ENCODE assay signal across 8 cellular contexts in genomic region chr13:26062853-26063444, GRCh38. TPM values are rescaled to one million over a fixed set of nuclear protein-coding genes. Genes with fewer than 3 reads are reported as not detected.
DNase-seq lines count a peak whose midpoint lies in the region; ATAC-seq and TF ChIP-seq lines count a peak whose summit lies in the region.

No MANE protein-coding gene starts in this region.

- DNase-seq in AG10803 (ENCODE audit: low read depth) (peak; percentile 55), NCI-H345 treated with DMSO at 0.1 percent for 48 hours (lab: John Stamatoyannopoulos, UW; ENCODE audit: unreplicated experiment) (peak; percentile 6), foreskin fibroblast (peak in 1 of 2 donors; percentile 59), pons (ENCODE audit: low spot score) (peak; percentile 95), cortex of kidney (lab: John Stamatoyannopoulos, UW) (no peak)
- peak; percentile 59 for DNase-seq in activated CD8-positive, alpha-beta T cell treated with anti-CD3 and anti-CD28 coated beads, Interleukin-2, amount 10 ng/mL, durations not matched to agents 7 days and 5 days

- CTCF ChIA-PET in activated CD8-positive, alpha-beta T cell treated with anti-CD3 and anti-CD28 coated beads, Interleukin-2, amount 10 ng/mL, durations not matched to agents 7 days and 5 days (lab: Charles Lee) = interaction anchor here (1.1 to 2.4 kb wide), 3 partner anchors 8 to 234 kb away, joined by 3 to 23 read pairs (median 4); no protein-coding TSS in a partner anchor

- ATAC-seq in activated CD8-positive, alpha-beta T cell treated with anti-CD3 and anti-CD28 coated beads, Interleukin-2, amount 10 ng/mL, durations not matched to agents 7 days and 5 days = peak; percentile 57
- ATAC-seq in GM21786 (IDR thresholded peaks at IDR 0.05; ENCODE audit: unreplicated experiment) = no peak

- H3K36me3 Mint-ChIP-seq in activated CD8-positive, alpha-beta T cell treated with anti-CD3 and anti-CD28 coated beads, Interleukin-2, amount 10 ng/mL, durations not matched to agents 7 days and 5 days (ENCODE audit: low read depth) = no peaks in the 10 kb centered on the region

- no peak overlapping the region for H3K27ac Mint-ChIP-seq in activated CD8-positive, alpha-beta T cell treated with anti-CD3 and anti-CD28 coated beads, Interleukin-2, amount 10 ng/mL, durations not matched to agents 7 days and 5 days

- no peak overlapping the region for H3K4me3 Mint-ChIP-seq in activated CD8-positive, alpha-beta T cell treated with anti-CD3 and anti-CD28 coated beads, Interleukin-2, amount 10 ng/mL, durations not matched to agents 7 days and 5 days

- POLR2A ChIA-PET in activated CD8-positive, alpha-beta T cell treated with anti-CD3 and anti-CD28 coated beads, Interleukin-2, amount 10 ng/mL, durations not matched to agents 7 days and 5 days (lab: Charles Lee) = no interaction called here

- peak; percentile 85 for TF ChIP-seq CTCF in AG10803 (conservative IDR thresholded peaks at IDR 0.05; ENCODE audit: low read length)
- peak; percentile 58 for TF ChIP-seq CTCF in GM12873 (IDR thresholded peaks at IDR 0.05; ENCODE audit: insufficient read depth, low read depth, low read length, missing control alignments)
- TF ChIP-seq CTCF in foreskin fibroblast (IDR thresholded peaks at IDR 0.05; ENCODE audit: low read depth, low read length) = peak; percentile 66

- no peaks in the 10 kb centered on the region for H3K9me3 Mint-ChIP-seq in activated CD8-positive, alpha-beta T cell treated with anti-CD3 and anti-CD28 coated beads, Interleukin-2, amount 10 ng/mL, durations not matched to agents 7 days and 5 days (ENCODE audit: insufficient read depth)

- H3K27me3 Mint-ChIP-seq in activated CD8-positive, alpha-beta T cell treated with anti-CD3 and anti-CD28 coated beads, Interleukin-2, amount 10 ng/mL, durations not matched to agents 7 days and 5 days (ENCODE audit: low read depth) = peaks cover 11% of the 10 kb centered on the region

- H3K4me3 ChIP-seq in AG10803 (ENCODE audit: low read length) (no peak overlapping the region), foreskin fibroblast (ENCODE audit: low read depth in 1 of 2, low read length in 2 of 2) (no peak overlapping the region)

- H3K4me1 Mint-ChIP-seq in activated CD8-positive, alpha-beta T cell treated with anti-CD3 and anti-CD28 coated beads, Interleukin-2, amount 10 ng/mL, durations not matched to agents 7 days and 5 days (ENCODE audit: low read depth) = peaks cover 15% of the 10 kb centered on the region

RNA-seq across cellular contexts. Expression of gene SHISA2, which starts 11.1 kb away (rescaled TPM):
- under 1 TPM; 0.45 to 0.50 TPM for total RNA-seq in activated CD8-positive, alpha-beta T cell treated with anti-CD3 and anti-CD28 coated beads, Interleukin-2, amount 10 ng/mL, durations not matched to agents 7 days and 5 days
